ENCODE assay signal across 8 cellular contexts in the genomic region with DNA sequence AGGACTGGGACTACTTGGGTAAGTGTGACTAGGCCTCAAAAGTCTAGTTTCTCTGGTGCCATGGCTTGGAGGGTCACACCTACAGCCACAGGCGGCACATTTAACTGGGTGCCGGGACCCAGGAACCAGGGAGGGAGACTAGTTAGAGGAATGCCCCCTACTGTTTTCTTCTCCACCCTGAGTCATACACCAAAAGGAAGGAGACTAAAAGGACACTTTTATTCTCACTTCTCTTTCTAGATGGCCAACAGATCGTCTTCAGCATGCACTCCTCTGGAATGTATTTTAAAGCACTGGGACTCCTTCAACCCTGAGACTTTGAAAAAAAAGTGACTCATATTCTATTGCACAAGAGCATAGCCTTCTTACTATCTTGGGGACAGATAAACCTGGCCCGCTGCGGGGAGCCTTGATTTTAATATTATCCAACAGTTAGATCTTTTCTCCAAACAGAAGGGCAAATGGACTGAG. TPM values are rescaled to one million over a fixed set of nuclear protein-coding genes. Genes with fewer than 3 reads are reported as not detected.
DNase-seq lines count a peak whose midpoint lies in the region; ATAC-seq and TF ChIP-seq lines count a peak whose summit lies in the region.

No MANE protein-coding gene starts in this region.

- no peaks in the 10 kb centered on the region for H3K27me3 Mint-ChIP-seq in activated T-helper 17 cell treated with anti-CD3 and anti-CD28 coated beads, Interleukin-2, amount 50 U/mL, for 72 hours

- WGBS in lung, 2 donors = 66 to 68% methylated on average over 5 of the region's 5 CpGs
- 80 to 81% methylated on average over 3 to 5 of the region's 5 CpGs for WGBS in transverse colon (ENCODE audit: low coverage in 1 of 2), 2 donors

- no peak overlapping the region for H3K4me3 Mint-ChIP-seq in activated T-helper 17 cell treated with anti-CD3 and anti-CD28 coated beads, Interleukin-2, amount 50 U/mL, for 72 hours

- POLR2A ChIA-PET in AG04449 (lab: Yijun Ruan, JAX) = no interaction called here

- H3K4me1 ChIP-seq in lung (ENCODE audit: control insufficient read depth in 2 of 2, insufficient read depth in 2 of 2, low read length in 2 of 2) = no peaks in the 10 kb centered on the region
- H3K4me1 ChIP-seq in transverse colon = peaks cover 0 to 14% (median 4%) of the 10 kb centered on the region in 4 donors

- no peak overlapping the region for H3K27ac ChIP-seq in brain microvascular endothelial cell
- H3K27ac ChIP-seq in lung (ENCODE audit: low read depth in 1 of 2, low read length in 1 of 2) = no peak overlapping the region
- no peak overlapping the region for H3K27ac ChIP-seq in transverse colon

- no peak overlapping the region for H3K27ac Mint-ChIP-seq in activated T-helper 17 cell treated with anti-CD3 and anti-CD28 coated beads, Interleukin-2, amount 50 U/mL, for 72 hours

- TF ChIP-seq CTCF in AG04449 (IDR thresholded peaks at IDR 0.05; ENCODE audit: insufficient read depth, low read length, missing control alignments) = no peak
- TF ChIP-seq CTCF in brain microvascular endothelial cell (IDR thresholded peaks at IDR 0.05; ENCODE audit: low read depth, low read length, missing control alignments) = peak; percentile 2
- TF ChIP-seq CTCF in lung (IDR thresholded peaks at IDR 0.05; ENCODE audit: control extremely low read depth, extremely low read depth) = no peak
- TF ChIP-seq CTCF in transverse colon (IDR thresholded peaks at IDR 0.05) = no peak

- H3K27me3 ChIP-seq in brain microvascular endothelial cell (replicated peaks) (no peaks in the 10 kb centered on the region), lung (ENCODE audit: control insufficient read depth, insufficient read depth) (no peaks in the 10 kb centered on the region), transverse colon (no peaks in the 10 kb centered on the region)

- no peak for TF ChIP-seq POLR2A in transverse colon (IDR thresholded peaks at IDR 0.05)

- ATAC-seq in lung (ENCODE audit: insufficient read depth, low FRiP score) (peak; percentile 58), HG02610 (IDR thresholded peaks at IDR 0.05; ENCODE audit: unreplicated experiment) (no peak)
- ATAC-seq in activated T-helper 17 cell treated with anti-CD3 and anti-CD28 coated beads, Interleukin-2, amount 50 U/mL, for 72 hours (replicated peaks) = no peak

- H3K9me3 ChIP-seq in lung (ENCODE audit: control insufficient read depth in 2 of 2, insufficient read depth in 1 of 2, low read length in 1 of 2) = peaks cover 5 to 8% of the 10 kb centered on the region in 2 donors
- H3K9me3 ChIP-seq in transverse colon = peaks cover 6 to 13% of the 10 kb centered on the region in 2 donors

- DNase-seq in AG04449 (ENCODE audit: low read depth, low spot score) (peak; percentile 34), Kasumi-1 (lab: John Stamatoyannopoulos, UW) (peak; percentile 17 to 45), brain microvascular endothelial cell (peak; percentile 72), lung (ENCODE audit: low spot score) (no peak), NCI-H128 (lab: John Stamatoyannopoulos, UW; ENCODE audit: unreplicated experiment) (no peak), transverse colon (no peak)

- peaks cover 53% of the 10 kb centered on the region for H3K36me3 Mint-ChIP-seq in activated T-helper 17 cell treated with anti-CD3 and anti-CD28 coated beads, Interleukin-2, amount 50 U/mL, for 72 hours (ENCODE audit: low read depth)

- in situ Hi-C loops in brain microvascular endothelial cell (cut with HindIII; ENCODE audit: low pct_ligation_motif_present, low sequenced_read_pairs) = no loop called here
- in situ Hi-C loops in transverse colon (cut with MboI; ENCODE audit: low pct_ligation_motif_present in 1 of 4, low pct_unique_long_range_greater_than_20kb in 1 of 4, low sequenced_read_pairs in 3 of 4) = no loop called here

- no peaks in the 10 kb centered on the region for H3K36me3 ChIP-seq in brain microvascular endothelial cell (replicated peaks)
- no peaks in the 10 kb centered on the region for H3K36me3 ChIP-seq in lung (ENCODE audit: control insufficient read depth in 2 of 2, insufficient read depth in 2 of 2, low read length in 2 of 2)
- H3K36me3 ChIP-seq in transverse colon = no peaks in the 10 kb centered on the region

- H3K4me1 Mint-ChIP-seq in activated T-helper 17 cell treated with anti-CD3 and anti-CD28 coated beads, Interleukin-2, amount 50 U/mL, for 72 hours = peaks cover 9% of the 10 kb centered on the region

- H3K4me3 ChIP-seq in AG04449 (ENCODE audit: low read depth, low read length) (no peak overlapping the region), brain microvascular endothelial cell (ENCODE audit: low read depth, low read length) (no peak overlapping the region), lung (no peak overlapping the region), transverse colon (no peak overlapping the region)

- no peak for TF ChIP-seq EP300 in transverse colon (IDR thresholded peaks at IDR 0.05; ENCODE audit: low read depth)

- CTCF ChIA-PET in AG04449 (lab: Yijun Ruan, JAX) = interaction anchor here (1.0 to 4.0 kb wide), 10 partner anchors 16 to 607 kb away, joined by 3 to 94 read pairs (median 4); no protein-coding TSS in a partner anchor

- intact Hi-C loops in transverse colon (cut with DNase I; ENCODE audit: low total_unique reads) = loop anchor here (5.0 kb wide), 1 partner anchor 294 kb away; no protein-coding TSS in a partner anchor

- H3K9me3 Mint-ChIP-seq in activated T-helper 17 cell treated with anti-CD3 and anti-CD28 coated beads, Interleukin-2, amount 50 U/mL, for 72 hours = peaks cover 9% of the 10 kb centered on the region

RNA-seq across cellular contexts. Expression of a gene that starts 33.4 kb away (rescaled TPM):
- total RNA-seq in lung (10 to 100 TPM in 1 of 2 donors, 1 to 10 TPM in 1; 8.0 to 12.3 TPM), transverse colon (10 to 100 TPM; 32.6 to 52.0 (median 47.1) TPM)
- polyA plus RNA-seq in lung = 1 to 10 TPM; 1.6 to 5.3 TPM
- under 1 TPM; 0.16 to 0.52 TPM for total RNA-seq in activated T-helper 17 cell treated with anti-CD3 and anti-CD28 coated beads, Interleukin-2, amount 50 U/mL, for 72 hours

Comparison
In these comparisons a context has a peak if more than half of its experiments do, and no peak if none do; other contexts are left out.
1. DNase-seq: peak in AG04449 (single experiment), Kasumi-1 (2 of 2) and brain microvascular endothelial cell (single experiment); none in lung (single experiment), NCI-H128 (single experiment) and transverse colon (single experiment).
2. RNA of a gene that starts 33.4 kb away (total RNA-seq): 32.6 to 52.0 TPM in transverse colon and 8.0 to 12.3 TPM in lung; 0.16 to 0.52 TPM in activated T-helper 17 cell treated with anti-CD3 and anti-CD28 coated beads, Interleukin-2, amount 50 U/mL, for 72 hours; every median in the first group is over 4 times any median in the second.